ENCODE assay signal across 28 cellular contexts in the genomic region with DNA sequence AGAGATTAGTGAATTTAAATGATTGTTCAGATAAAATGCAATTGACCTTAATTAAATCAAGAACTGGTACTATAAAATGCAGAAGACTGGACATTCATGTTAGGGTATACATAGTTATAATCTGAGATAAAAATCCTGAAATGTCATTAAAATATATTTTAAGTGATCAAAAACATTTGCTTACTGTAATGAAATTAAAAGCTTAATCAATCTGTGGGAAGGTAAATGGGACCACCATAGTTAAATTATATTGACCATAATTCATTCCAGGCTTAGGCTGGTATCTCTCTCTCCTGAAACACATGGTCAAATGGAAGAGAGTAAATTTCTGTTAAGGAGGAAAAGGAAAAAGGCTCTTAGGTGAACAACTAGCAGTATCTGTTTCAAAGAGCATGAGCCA.
"Had no signal": no experiment of that assay in that cellular context is flagged by ENCODE, and none has a peak within 500 bp of the region (broad histone marks: within the 10 kb centered on the region; RNA-seq: fewer than 3 reads in every experiment).

No MANE protein-coding gene starts in this region.

- ATAC-seq: naive thymus-derived CD8-positive, alpha-beta T cell; psoas muscle; right cardiac atrium; right lobe of liver; stimulated activated effector memory CD8-positive, alpha-beta T cell treated with anti-CD3 and anti-CD28 coated beads, Interleukin-12 subunit alpha, Interleukin-12 subunit beta, amount 100 ng/mL, for 72 hours; stimulated activated naive B cell treated with anti-CD40 and anti-IgM and Interleukin-4, amounts not matched to agents 10 μg/mL and 1 μg/mL and 100 μg/mL, for 72 hours had no signal

- H2AFZ ChIP-seq: neural progenitor cell, parathyroid adenoma had no signal

- H3K9me3 Mint-ChIP-seq: nephron; neural progenitor cell; stimulated activated effector memory CD8-positive, alpha-beta T cell treated with anti-CD3 and anti-CD28 coated beads, Interleukin-12 subunit alpha, Interleukin-12 subunit beta, amount 100 ng/mL, for 72 hours; stimulated activated naive CD8-positive, alpha-beta T cell treated with anti-CD3 and anti-CD28 coated beads, Interleukin-15, Interleukin-2, amounts not matched to agents 100 ng/mL and 50 ng/mL, for 24 hours had no signal

- H3K4me1 Mint-ChIP-seq: naive thymus-derived CD8-positive, alpha-beta T cell; nephron; neural progenitor cell; stimulated activated effector memory CD8-positive, alpha-beta T cell treated with anti-CD3 and anti-CD28 coated beads, Interleukin-12 subunit alpha, Interleukin-12 subunit beta, amount 100 ng/mL, for 72 hours; stimulated activated naive B cell treated with anti-CD40 and anti-IgM and Interleukin-4, amounts not matched to agents 10 μg/mL and 1 μg/mL and 100 μg/mL, for 72 hours had no signal

- H3K27ac Mint-ChIP-seq: naive thymus-derived CD8-positive, alpha-beta T cell; nephron; neural progenitor cell; progenitor cell of endocrine pancreas; stimulated activated effector memory CD8-positive, alpha-beta T cell treated with anti-CD3 and anti-CD28 coated beads, Interleukin-12 subunit alpha, Interleukin-12 subunit beta, amount 100 ng/mL, for 72 hours; stimulated activated naive B cell treated with anti-CD40 and anti-IgM and Interleukin-4, amounts not matched to agents 10 μg/mL and 1 μg/mL and 100 μg/mL, for 72 hours; stimulated activated naive CD8-positive, alpha-beta T cell treated with anti-CD3 and anti-CD28 coated beads, Interleukin-15, Interleukin-2, amounts not matched to agents 100 ng/mL and 50 ng/mL, for 24 hours had no signal

- DNase-seq: naive thymus-derived CD8-positive, alpha-beta T cell; occipital lobe; ovary; posterior cingulate gyrus; psoas muscle; right cardiac atrium; right lobe of liver; sigmoid colon; small intestine; stimulated activated CD4-positive, alpha-beta T cell treated with anti-CD3 and anti-CD28 coated beads, Interleukin-15, amount 100 ng/mL, for 24 hours; stimulated activated CD4-positive, alpha-beta T cell treated with anti-CD3 and anti-CD28 coated beads, Interleukin-2, amount 100 ng/mL, for 24 hours; stimulated activated CD4-positive, alpha-beta T cell treated with anti-CD3 and anti-CD28 coated beads, Interleukin-2, amount 100 ng/mL, for 48 hours; stimulated activated CD4-positive, alpha-beta T cell treated with anti-CD3 and anti-CD28 coated beads, Interleukin-4, amount 100 ng/mL, for 24 hours; stimulated activated naive B cell treated with anti-CD40 and anti-IgM and Interleukin-4, amounts not matched to agents 10 μg/mL and 1 μg/mL and 100 μg/mL, for 72 hours; stimulated activated naive CD4-positive, alpha-beta T cell treated with Interleukin-2 at 50 U/mL for 16 hours; stomach; thyroid gland; trophoblast cell; upper lobe of left lung had no signal

- H3K4me3 ChIP-seq: neural progenitor cell, ovary, psoas muscle, right lobe of liver, sigmoid colon, stomach, thoracic aorta, thyroid gland, tibial nerve, upper lobe of left lung, vagina had no signal

- H3K4me2 ChIP-seq: neural progenitor cell had no signal

- H3K36me3 ChIP-seq: neural progenitor cell, ovary, right lobe of liver, sigmoid colon, stomach, thoracic aorta, thyroid gland, tibial nerve, upper lobe of left lung, vagina had no signal

- H3K79me2 ChIP-seq: parathyroid adenoma had no signal

- H3K27me3 ChIP-seq: neural progenitor cell, ovary, right lobe of liver, sigmoid colon, stomach, thyroid gland, tibial nerve, upper lobe of left lung, vagina had no signal

- H3K27me3 Mint-ChIP-seq: naive thymus-derived CD8-positive, alpha-beta T cell; progenitor cell of endocrine pancreas; stimulated activated naive B cell treated with anti-CD40 and anti-IgM and Interleukin-4, amounts not matched to agents 10 μg/mL and 1 μg/mL and 100 μg/mL, for 72 hours; stimulated activated naive CD8-positive, alpha-beta T cell treated with anti-CD3 and anti-CD28 coated beads, Interleukin-15, Interleukin-2, amounts not matched to agents 100 ng/mL and 50 ng/mL, for 24 hours had no signal

- H3K4me3 Mint-ChIP-seq: naive thymus-derived CD8-positive, alpha-beta T cell; nephron; neural progenitor cell; stimulated activated effector memory CD8-positive, alpha-beta T cell treated with anti-CD3 and anti-CD28 coated beads, Interleukin-12 subunit alpha, Interleukin-12 subunit beta, amount 100 ng/mL, for 72 hours; stimulated activated naive B cell treated with anti-CD40 and anti-IgM and Interleukin-4, amounts not matched to agents 10 μg/mL and 1 μg/mL and 100 μg/mL, for 72 hours; stimulated activated naive CD8-positive, alpha-beta T cell treated with anti-CD3 and anti-CD28 coated beads, Interleukin-15, Interleukin-2, amounts not matched to agents 100 ng/mL and 50 ng/mL, for 24 hours had no signal

- H3K9ac ChIP-seq: neural progenitor cell, parathyroid adenoma had no signal

- H3K4me1 ChIP-seq: parathyroid adenoma, psoas muscle, right lobe of liver, sigmoid colon, stomach, thyroid gland, tibial nerve, upper lobe of left lung, vagina had no signal

- H3K27ac ChIP-seq: neural progenitor cell, ovary, parathyroid adenoma, psoas muscle, right lobe of liver, sigmoid colon, stomach, thoracic aorta, thyroid gland, tibial nerve, upper lobe of left lung, vagina had no signal

- H3K36me3 Mint-ChIP-seq: naive thymus-derived CD8-positive, alpha-beta T cell; neural progenitor cell; stimulated activated effector memory CD8-positive, alpha-beta T cell treated with anti-CD3 and anti-CD28 coated beads, Interleukin-12 subunit alpha, Interleukin-12 subunit beta, amount 100 ng/mL, for 72 hours; stimulated activated naive B cell treated with anti-CD40 and anti-IgM and Interleukin-4, amounts not matched to agents 10 μg/mL and 1 μg/mL and 100 μg/mL, for 72 hours had no signal

- H3K9me3 ChIP-seq: ovary, psoas muscle, right lobe of liver, sigmoid colon, stomach, thoracic aorta, thyroid gland, tibial nerve, upper lobe of left lung, vagina had no signal
